7 cellular contexts compared by ENCODE assay signal in the genomic region with DNA sequence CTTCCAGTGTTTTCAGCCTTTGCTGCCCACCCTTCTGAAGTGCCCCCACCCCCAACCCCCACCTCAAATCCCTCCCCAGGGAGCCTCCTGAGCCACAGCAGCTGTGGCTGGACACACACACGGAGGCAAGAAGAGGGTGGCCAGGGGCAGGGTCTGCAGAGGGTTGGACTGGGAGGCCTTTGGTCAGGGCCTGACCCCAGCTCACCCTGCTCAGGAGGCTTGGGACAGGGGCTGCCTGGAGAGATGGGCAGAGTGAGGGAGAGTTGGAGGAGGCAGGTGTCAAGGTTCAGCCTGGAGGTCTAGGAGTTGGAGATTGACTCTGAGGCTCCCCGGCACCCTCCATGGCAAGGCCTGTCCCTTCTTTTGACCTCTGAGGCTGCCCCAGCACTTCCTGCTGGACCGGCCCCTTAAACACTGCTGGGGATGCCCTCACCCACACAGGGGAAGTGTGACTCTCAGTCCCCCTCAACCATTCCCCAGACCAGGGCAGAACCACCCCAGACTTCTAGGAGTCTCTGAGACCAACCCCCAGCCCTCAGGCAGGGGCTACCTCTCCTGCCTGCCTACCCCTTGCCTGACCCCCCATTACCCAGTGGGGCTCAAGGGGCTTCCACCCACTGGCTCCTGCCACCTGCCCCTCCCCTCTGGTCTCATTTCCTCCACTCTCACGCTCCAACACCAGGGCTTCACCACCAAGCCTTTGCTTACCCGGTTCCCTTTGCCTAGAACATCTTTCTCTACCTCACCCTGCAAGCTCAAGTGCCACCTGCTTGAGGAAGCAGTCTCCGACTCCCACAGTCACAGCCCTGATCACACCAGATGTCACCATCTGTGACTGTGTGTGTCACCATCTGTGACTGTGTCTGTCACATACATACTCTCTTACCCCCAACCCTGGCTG. TPM values are rescaled to one million over a fixed set of nuclear protein-coding genes. Genes with fewer than 3 reads are reported as not detected.
DNase-seq lines count a peak whose midpoint lies in the region; ATAC-seq and TF ChIP-seq lines count a peak whose summit lies in the region.

No MANE protein-coding gene starts in this region.

- H3K4me1 ChIP-seq in Panc1 (ENCODE audit: control insufficient read depth, insufficient read depth, low read length) (peaks cover 17% of the 10 kb centered on the region), neural progenitor cell (peaks cover 10% of the 10 kb centered on the region)

- H3K36me3 ChIP-seq in Panc1 (ENCODE audit: control insufficient read depth, insufficient read depth, low read length) = no peaks in the 10 kb centered on the region
- H3K36me3 ChIP-seq in neural progenitor cell = no peaks in the 10 kb centered on the region

- H3K9me3 ChIP-seq in Panc1 (ENCODE audit: control insufficient read depth, insufficient read depth, low read depth, low read length) (no peaks in the 10 kb centered on the region), neural progenitor cell (ENCODE audit: low read depth) (no peaks in the 10 kb centered on the region)

- POLR2A ChIA-PET in Panc1 (lab: Charles Lee) = no interaction called here

- TF ChIP-seq CTCF in Panc1 (IDR thresholded peaks at IDR 0.05) (no peak), neural progenitor cell (IDR thresholded peaks at IDR 0.05) (no peak)

- peaks cover 6% of the 10 kb centered on the region for H3K79me2 ChIP-seq in neural progenitor cell (ENCODE audit: low read depth)

- BruUV-seq in Panc1 (replicated peaks; lab: Mats Ljungman, UMichigan) = no TSS peak

- peaks cover 2% of the 10 kb centered on the region for H3K36me3 Mint-ChIP-seq in neural progenitor cell

- H3K27ac Mint-ChIP-seq in neural progenitor cell = peak overlapping the region; percentile 74

- H3K4me2 ChIP-seq in neural progenitor cell = no peak overlapping the region

- no peak overlapping the region for H3K9ac ChIP-seq in neural progenitor cell

- no peaks in the 10 kb centered on the region for H3F3A ChIP-seq in neural progenitor cell (ENCODE audit: low read depth)

- peaks cover 29% of the 10 kb centered on the region for H3K4me1 Mint-ChIP-seq in neural progenitor cell

- peaks cover 8% of the 10 kb centered on the region for H4K20me1 ChIP-seq in neural progenitor cell (ENCODE audit: low read depth)

- H3K27me3 ChIP-seq in Panc1 (ENCODE audit: control insufficient read depth, insufficient read depth, low read length) = no peaks in the 10 kb centered on the region
- H3K27me3 ChIP-seq in neural progenitor cell = no peaks in the 10 kb centered on the region

- CTCF ChIA-PET in Panc1 (lab: Charles Lee) = interaction anchor here (0.6 kb wide), 1 partner anchor 564 kb away, joined by 9 read pairs; no protein-coding TSS in a partner anchor

- no peak overlapping the region for H3K4me3 Mint-ChIP-seq in neural progenitor cell

- no peaks in the 10 kb centered on the region for H3K9me3 Mint-ChIP-seq in neural progenitor cell

- no peaks in the 10 kb centered on the region for H3K27me3 Mint-ChIP-seq in neural progenitor cell (ENCODE audit: insufficient read depth, low read depth)

- intact Hi-C loops in Panc1 (cut with micrococcal nuclease; ENCODE audit: unreplicated experiment) = no loop called here

- H3K27ac ChIP-seq in Panc1 (ENCODE audit: low read length) = no peak overlapping the region
- no peak overlapping the region for H3K27ac ChIP-seq in neural progenitor cell

- ATAC-seq in GM18858 (IDR thresholded peaks at IDR 0.05; ENCODE audit: unreplicated experiment) (peak; percentile 38), HG02571 (IDR thresholded peaks at IDR 0.05; ENCODE audit: unreplicated experiment) (peak; percentile 48), Panc1 (0 out of 2 replicates have a peak, but pooled peaks have one; percentile 8), left lobe of liver (no peak)

- no peak overlapping the region for H2AFZ ChIP-seq in neural progenitor cell (replicated peaks)

- DNase-seq in Panc1 (ENCODE audit: low read depth, low spot score) (no peak), neural progenitor cell (ENCODE audit: low spot score) (no peak), NCI-H1105 treated with DMSO at 0.1 percent for 48 hours (lab: John Stamatoyannopoulos, UW) (no peak), NCI-H2029 (lab: John Stamatoyannopoulos, UW) (no peak), left lobe of liver (ENCODE audit: low spot score) (no peak)

- in situ Hi-C loops in Panc1 (cut with HindIII; ENCODE audit: low pct_unique_long_range_greater_than_20kb, low sequenced_read_pairs) = no loop called here

- no peak overlapping the region for H3K4me3 ChIP-seq in Panc1 (ENCODE audit: low read depth in 2 of 2, low read length in 2 of 2)
- no peak overlapping the region for H3K4me3 ChIP-seq in neural progenitor cell

RNA-seq across cellular contexts. Expression of a gene that starts 8.6 kb away (rescaled TPM):
- total RNA-seq in Panc1 (2021; ENCODE audit: unreplicated experiment) = 73.6 TPM
- 108 TPM for polyA plus RNA-seq in Panc1 (2012; ENCODE audit: insufficient read length)
- total RNA-seq in neural progenitor cell (ENCODE audit: low replicate concordance) = 17.6 and 46.1 TPM in 2 replicates
- 37.5 TPM for total RNA-seq in left lobe of liver

RNA-seq across cellular contexts. Expression of a gene that starts 50.3 kb away (rescaled TPM):
- total RNA-seq in Panc1 (2021; ENCODE audit: unreplicated experiment) (32.1 TPM), neural progenitor cell (ENCODE audit: low replicate concordance) (13.0 and 17.7 TPM in 2 replicates), left lobe of liver (493 TPM)
- 64.9 TPM for polyA plus RNA-seq in Panc1 (2012; ENCODE audit: insufficient read length)

Comparison
In these comparisons a context has a peak if more than half of its experiments do, and no peak if none do; other contexts are left out.
1. RNA of a gene that starts 50.3 kb away (total RNA-seq): 493 TPM in left lobe of liver (single experiment); 32.1 TPM in Panc1 (single experiment) and 13.0 to 17.7 TPM in neural progenitor cell; every median in the first group is over 10 times any median in the second.